15 cellular contexts compared by ENCODE assay signal in genomic region chr1:84259376-84259775, GRCh38. TPM values are rescaled to one million over a fixed set of nuclear protein-coding genes. Genes with fewer than 3 reads are reported as not detected.
DNase-seq lines count a peak whose midpoint lies in the region; ATAC-seq, FAIRE-seq and TF ChIP-seq lines count a peak whose summit lies in the region.
"Had no signal": no experiment of that assay in that cellular context is flagged by ENCODE, and none has a peak within 500 bp of the region (broad histone marks: within the 10 kb centered on the region; RNA-seq: fewer than 3 reads in every experiment).

No MANE protein-coding gene starts in this region.

- H3K4me3 ChIP-seq in bronchial epithelial cell (ENCODE audit: low read depth, low read length): no peak overlapping the region

- no peak overlapping the region for H3K4me3 Mint-ChIP-seq in activated T-cell treated with anti-CD3 and anti-CD28 coated beads, Interleukin-2, amount 50 U/mL, for 4 hours
- H3K4me3 Mint-ChIP-seq: IgD-negative memory B cell; T-helper 2 cell treated with Interferon-gamma antibody and Interleukin-4, amounts not matched to agents 5 μg/mL and 100 μg/mL, for 36 hours had no signal

- no peak for TF ChIP-seq CTCF in bronchial epithelial cell (IDR thresholded peaks at IDR 0.05; ENCODE audit: insufficient read depth, low read length, severe bottlenecking)

- no peaks in the 10 kb centered on the region for H3K36me3 ChIP-seq in bronchial epithelial cell (ENCODE audit: control insufficient read depth, insufficient read depth, low read length)

- no peaks in the 10 kb centered on the region for H3K36me3 Mint-ChIP-seq in activated T-cell treated with anti-CD3 and anti-CD28 coated beads, Interleukin-2, amount 50 U/mL, for 4 hours (ENCODE audit: insufficient read depth)
- H3K36me3 Mint-ChIP-seq: IgD-negative memory B cell had no signal

- DNase-seq in DMS153 treated with DMSO at 0.1 percent for 48 hours (lab: John Stamatoyannopoulos, UW; ENCODE audit: unreplicated experiment): peak; percentile 54
- peak; percentile 98 for DNase-seq in NCI-H146 treated with DMSO at 0.1 percent for 48 hours (lab: John Stamatoyannopoulos, UW; ENCODE audit: unreplicated experiment)
- DNase-seq in NCI-H345 treated with DMSO at 0.1 percent for 48 hours (lab: John Stamatoyannopoulos, UW; ENCODE audit: unreplicated experiment): peak; percentile 53
- no peak for DNase-seq in bronchial epithelial cell (ENCODE audit: low read depth)
- no peak for DNase-seq in activated T-cell treated with anti-CD3 and anti-CD28 coated beads, Interleukin-2, amount 50 U/mL, for 4 hours
- DNase-seq: NCI-H2171, NCI-H82 had no signal

- peak; percentile 70 for FAIRE-seq in bronchial epithelial cell (lab: Jason Lieb, UNC)
- FAIRE-seq: GM19239, H54, HTR-8/SVneo had no signal

- ATAC-seq in HG03025 (IDR thresholded peaks at IDR 0.05; ENCODE audit: low FRiP score, unreplicated experiment) (no peak), GM19035 (IDR thresholded peaks at IDR 0.05; ENCODE audit: unreplicated experiment) (no peak)
- ATAC-seq in activated T-cell treated with anti-CD3 and anti-CD28 coated beads, Interleukin-2, amount 50 U/mL, for 4 hours: no peak
- ATAC-seq: Panc1 had no signal

- no peaks in the 10 kb centered on the region for H3K27me3 Mint-ChIP-seq in activated T-cell treated with anti-CD3 and anti-CD28 coated beads, Interleukin-2, amount 50 U/mL, for 4 hours (ENCODE audit: low read depth)
- H3K27me3 Mint-ChIP-seq: IgD-negative memory B cell had no signal

- H3K27me3 ChIP-seq in bronchial epithelial cell (ENCODE audit: control insufficient read depth, insufficient read depth, low read length): no peaks in the 10 kb centered on the region

- H3K4me1 Mint-ChIP-seq in activated T-cell treated with anti-CD3 and anti-CD28 coated beads, Interleukin-2, amount 50 U/mL, for 4 hours (ENCODE audit: low read depth): no peaks in the 10 kb centered on the region

- H3K9me3 Mint-ChIP-seq in activated T-cell treated with anti-CD3 and anti-CD28 coated beads, Interleukin-2, amount 50 U/mL, for 4 hours: no peaks in the 10 kb centered on the region
- H3K9me3 Mint-ChIP-seq: IgD-negative memory B cell; T-helper 2 cell treated with Interferon-gamma antibody and Interleukin-4, amounts not matched to agents 5 μg/mL and 100 μg/mL, for 36 hours had no signal

RNA-seq across cellular contexts. Expression of gene SAMD13, which starts 42.1 kb away (rescaled TPM):
- 0.26 and 0.77 TPM in 2 replicates for total RNA-seq in bronchial epithelial cell
- total RNA-seq in activated T-cell treated with anti-CD3 and anti-CD28 coated beads, Interleukin-2, amount 50 U/mL, for 4 hours: under 1 TPM in 1 of 3 donors, not detected in 2; 0.99 TPM

Comparison
In these comparisons a context has a peak if more than half of its experiments do, and no peak if none do; other contexts are left out.
1. DNase-seq: peak in DMS153 treated with DMSO at 0.1 percent for 48 hours (single experiment), NCI-H146 treated with DMSO at 0.1 percent for 48 hours (single experiment) and NCI-H345 treated with DMSO at 0.1 percent for 48 hours (single experiment); none in bronchial epithelial cell (single experiment) and activated T-cell treated with anti-CD3 and anti-CD28 coated beads, Interleukin-2, amount 50 U/mL, for 4 hours (single experiment).